ENCODE assay signal across 8 cellular contexts in the genomic region with DNA sequence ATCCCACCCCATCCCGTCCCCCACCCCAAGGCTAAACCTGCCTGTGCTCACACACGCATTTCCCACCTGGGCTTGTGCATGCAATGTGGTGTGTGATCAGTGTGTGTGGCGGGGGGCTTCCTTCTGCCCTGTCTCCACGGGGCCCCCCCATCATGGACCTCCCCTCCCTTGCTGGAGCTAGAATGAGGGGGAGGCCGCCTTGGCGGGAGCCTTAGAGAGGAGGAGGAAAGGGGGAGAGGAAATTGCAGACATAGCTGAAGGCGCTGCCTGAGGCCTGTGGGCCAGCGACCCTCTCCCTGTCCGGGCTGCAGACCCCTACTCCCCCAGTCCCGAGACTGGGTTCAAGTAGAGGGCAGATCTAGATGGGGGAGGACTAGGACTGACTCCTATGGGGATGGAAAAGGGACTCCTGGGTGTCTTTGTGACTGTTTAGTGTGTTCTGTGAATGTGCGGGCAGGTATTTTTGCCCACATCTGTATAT. TPM values are rescaled to one million over a fixed set of nuclear protein-coding genes. Genes with fewer than 3 reads are reported as not detected.
DNase-seq lines count a peak whose midpoint lies in the region; ATAC-seq and TF ChIP-seq lines count a peak whose summit lies in the region.

No MANE protein-coding gene starts in this region.

- H3K36me3 ChIP-seq in A673 (ENCODE audit: insufficient read depth, low read length, poor library complexity, severe bottlenecking): no peaks in the 10 kb centered on the region
- H3K36me3 ChIP-seq in naive thymus-derived CD4-positive, alpha-beta T cell (ENCODE audit: control insufficient read depth in 2 of 3, insufficient read depth in 3 of 3, low read length in 3 of 3): no peaks in the 10 kb centered on the region
- no peaks in the 10 kb centered on the region for H3K36me3 ChIP-seq in effector memory CD4-positive, alpha-beta T cell (ENCODE audit: control insufficient read depth, insufficient read depth, low read length)

- ATAC-seq in central memory CD8-positive, alpha-beta T cell (replicated peaks; ENCODE audit: extremely low read depth, poor library complexity, severe bottlenecking): no peak
- ATAC-seq in naive thymus-derived CD4-positive, alpha-beta T cell: no peak
- ATAC-seq in HG03135 (IDR thresholded peaks at IDR 0.05; ENCODE audit: unreplicated experiment) (no peak), HG02973 (IDR thresholded peaks at IDR 0.05; ENCODE audit: unreplicated experiment) (no peak)

- H3K4me3 Mint-ChIP-seq in HFFc6: peak overlapping the region; percentile 83
- H3K4me3 Mint-ChIP-seq in central memory CD8-positive, alpha-beta T cell: peak overlapping the region; percentile 80
- peak overlapping the region; percentile 62 to 85 (median 79) for H3K4me3 Mint-ChIP-seq in naive thymus-derived CD4-positive, alpha-beta T cell

- H3K9me3 ChIP-seq in A673 (ENCODE audit: low read depth, low read length, poor library complexity, severe bottlenecking): no peaks in the 10 kb centered on the region
- no peaks in the 10 kb centered on the region for H3K9me3 ChIP-seq in naive thymus-derived CD4-positive, alpha-beta T cell (ENCODE audit: control insufficient read depth in 2 of 3, low read length in 3 of 3)
- no peaks in the 10 kb centered on the region for H3K9me3 ChIP-seq in effector memory CD4-positive, alpha-beta T cell (ENCODE audit: control insufficient read depth, low read length)

- intact Hi-C loops in A673 (cut with micrococcal nuclease; ENCODE audit: unreplicated experiment): no loop called here
- intact Hi-C loops in naive thymus-derived CD4-positive, alpha-beta T cell (cut with micrococcal nuclease): no loop called here

- CTCF ChIA-PET in A673 (lab: Charles Lee): no interaction called here
- CTCF ChIA-PET in naive thymus-derived CD4-positive, alpha-beta T cell (lab: Charles Lee): interaction anchor here (3.3 kb wide), 1 partner anchor 18 kb away, joined by 9 read pairs; no protein-coding TSS in a partner anchor

- H3K36me3 Mint-ChIP-seq in HFFc6 (ENCODE audit: low read depth): peaks cover 8% of the 10 kb centered on the region; the same call in 1 of the 2 replicates
- H3K36me3 Mint-ChIP-seq in central memory CD8-positive, alpha-beta T cell (ENCODE audit: insufficient read depth): no peaks in the 10 kb centered on the region
- H3K36me3 Mint-ChIP-seq in naive thymus-derived CD4-positive, alpha-beta T cell: peaks cover 0 to 4% (median 0%) of the 10 kb centered on the region in 5 donors

- H3K4me3 ChIP-seq in A673 (ENCODE audit: low read depth, low read length, poor library complexity, severe bottlenecking): peak overlapping the region; percentile 65
- H3K4me3 ChIP-seq in naive thymus-derived CD4-positive, alpha-beta T cell (ENCODE audit: low read length): peak overlapping the region; percentile 74
- no peak overlapping the region for H3K4me3 ChIP-seq in effector memory CD4-positive, alpha-beta T cell (ENCODE audit: insufficient read depth, low read depth, low read length, poor library complexity, severe bottlenecking)

- TF ChIP-seq CTCF in A673 (conservative IDR thresholded peaks at IDR 0.05; ENCODE audit: low read depth, low read length) (no peak), HFFc6 (IDR thresholded peaks at IDR 0.05) (no peak)

- H3K27me3 ChIP-seq in A673 (replicated peaks; ENCODE audit: insufficient read depth, low read depth, low read length, poor library complexity): no peaks in the 10 kb centered on the region
- no peaks in the 10 kb centered on the region for H3K27me3 ChIP-seq in naive thymus-derived CD4-positive, alpha-beta T cell (ENCODE audit: control insufficient read depth in 2 of 2, insufficient read depth in 2 of 2, low read length in 2 of 2)
- no peaks in the 10 kb centered on the region for H3K27me3 ChIP-seq in effector memory CD4-positive, alpha-beta T cell (replicated peaks; ENCODE audit: control insufficient read depth, insufficient read depth, low read length, poor library complexity, severe bottlenecking)

- no TSS peak for BruUV-seq in A673 (replicated peaks; lab: Mats Ljungman, UMichigan)

- no peaks in the 10 kb centered on the region for H3K9me3 Mint-ChIP-seq in HFFc6
- no peaks in the 10 kb centered on the region for H3K9me3 Mint-ChIP-seq in central memory CD8-positive, alpha-beta T cell
- no peaks in the 10 kb centered on the region for H3K9me3 Mint-ChIP-seq in naive thymus-derived CD4-positive, alpha-beta T cell

- H3K4me1 Mint-ChIP-seq in HFFc6 (ENCODE audit: low read depth): peaks cover 57% of the 10 kb centered on the region
- peaks cover 26% of the 10 kb centered on the region for H3K4me1 Mint-ChIP-seq in central memory CD8-positive, alpha-beta T cell
- peaks cover 14 to 36% (median 23%) of the 10 kb centered on the region in 7 donors for H3K4me1 Mint-ChIP-seq in naive thymus-derived CD4-positive, alpha-beta T cell

- DNase-seq in A673 (ENCODE audit: low spot score): no peak
- no peak for DNase-seq in HFFc6
- no peak for DNase-seq in central memory CD8-positive, alpha-beta T cell (ENCODE audit: low spot score in 2 of 2)
- no peak for DNase-seq in naive thymus-derived CD4-positive, alpha-beta T cell
- no peak for DNase-seq in effector memory CD4-positive, alpha-beta T cell
- no peak for DNase-seq in hippocampal formation (lab: John Stamatoyannopoulos, UW)

- peaks cover 6% of the 10 kb centered on the region; the same call in 1 of the 2 replicates for H3K27me3 Mint-ChIP-seq in HFFc6 (ENCODE audit: insufficient read depth)
- H3K27me3 Mint-ChIP-seq in central memory CD8-positive, alpha-beta T cell: no peaks in the 10 kb centered on the region
- peaks cover 0 to 5% (median 0%) of the 10 kb centered on the region in 5 donors for H3K27me3 Mint-ChIP-seq in naive thymus-derived CD4-positive, alpha-beta T cell

- peak overlapping the region; percentile 80 for H3K27ac Mint-ChIP-seq in HFFc6
- H3K27ac Mint-ChIP-seq in central memory CD8-positive, alpha-beta T cell (ENCODE audit: low read depth): no peak overlapping the region
- H3K27ac Mint-ChIP-seq in naive thymus-derived CD4-positive, alpha-beta T cell: peak overlapping the region in 4 of 9 donors; percentile 24 to 77 (median 44)

- H3K27ac ChIP-seq in A673 (ENCODE audit: low read depth, low read length, poor library complexity, severe bottlenecking): no peak overlapping the region
- H3K27ac ChIP-seq in naive thymus-derived CD4-positive, alpha-beta T cell (ENCODE audit: low read depth, low read length): no peak overlapping the region
- H3K27ac ChIP-seq in effector memory CD4-positive, alpha-beta T cell (ENCODE audit: insufficient read depth, low read length, poor library complexity, severe bottlenecking): no peak overlapping the region

- peaks cover 12% of the 10 kb centered on the region for H3K4me1 ChIP-seq in A673 (ENCODE audit: insufficient read depth, low read length, poor library complexity, severe bottlenecking)
- H3K4me1 ChIP-seq in naive thymus-derived CD4-positive, alpha-beta T cell (ENCODE audit: control insufficient read depth in 2 of 2, insufficient read depth in 2 of 2, low read length in 2 of 2): peaks cover 10 to 11% of the 10 kb centered on the region in 2 donors
- H3K4me1 ChIP-seq in effector memory CD4-positive, alpha-beta T cell (ENCODE audit: control insufficient read depth, insufficient read depth, low read length, poor library complexity, severe bottlenecking): peaks cover 29% of the 10 kb centered on the region

- POLR2A ChIA-PET in A673 (lab: Charles Lee; ENCODE audit: low non-redundant PET): no interaction called here
- POLR2A ChIA-PET in naive thymus-derived CD4-positive, alpha-beta T cell (lab: Charles Lee): interaction anchor here (0.5 to 1.6 kb wide), 5 partner anchors 17 to 50 kb away, joined by 3 to 6 read pairs (median 4); no protein-coding TSS in a partner anchor

RNA-seq across cellular contexts. Expression of a gene that starts 0.9 kb away (rescaled TPM):
- total RNA-seq in A673 (2021): 6.2 and 8.4 TPM in 2 replicates
- 100 to 1,000 TPM; 152 to 206 (median 155) TPM for total RNA-seq in HFFc6 (2021; fragmentation: NEBNext Ultra II Directional; extraction: Animal tissue kit (Norgen Biotek cat#: 25700))
- total RNA-seq in naive thymus-derived CD4-positive, alpha-beta T cell: 10 to 100 TPM in 1 of 5 experiments, 1 to 10 TPM in 4; 1.5 to 12.5 (median 2.2) TPM
- under 1 TPM; 0.43 to 0.66 TPM for polyA plus RNA-seq in naive thymus-derived CD4-positive, alpha-beta T cell

RNA-seq across cellular contexts. Expression of a gene that starts 18.2 kb away (rescaled TPM):
- 2.9 and 4.0 TPM in 2 replicates for total RNA-seq in A673 (2021)
- total RNA-seq in HFFc6 (2021; fragmentation: NEBNext Ultra II Directional; extraction: Animal tissue kit (Norgen Biotek cat#: 25700)): 1 to 10 TPM; 2.7 to 5.3 (median 2.9) TPM
- 10 to 100 TPM in 1 of 5 experiments, 1 to 10 TPM in 4; 2.7 to 21.7 (median 3.1) TPM for total RNA-seq in naive thymus-derived CD4-positive, alpha-beta T cell
- polyA plus RNA-seq in naive thymus-derived CD4-positive, alpha-beta T cell: under 1 TPM; 0.17 to 0.37 TPM

Comparison
In these comparisons a context has a peak if more than half of its experiments do, and no peak if none do; other contexts are left out.
1. RNA of a gene that starts 0.9 kb away (total RNA-seq): 152 to 206 TPM in HFFc6; 6.2 to 8.4 TPM in A673 and 1.5 to 12.5 TPM in naive thymus-derived CD4-positive, alpha-beta T cell; every median in the first group is over 10 times any median in the second.
2. Peak in every context shown above with its lines, with median percentiles within 50 percentile points of each other: H3K4me3 Mint-ChIP-seq.